ENCODE assay signal across 1 cellular context in the genomic region with DNA sequence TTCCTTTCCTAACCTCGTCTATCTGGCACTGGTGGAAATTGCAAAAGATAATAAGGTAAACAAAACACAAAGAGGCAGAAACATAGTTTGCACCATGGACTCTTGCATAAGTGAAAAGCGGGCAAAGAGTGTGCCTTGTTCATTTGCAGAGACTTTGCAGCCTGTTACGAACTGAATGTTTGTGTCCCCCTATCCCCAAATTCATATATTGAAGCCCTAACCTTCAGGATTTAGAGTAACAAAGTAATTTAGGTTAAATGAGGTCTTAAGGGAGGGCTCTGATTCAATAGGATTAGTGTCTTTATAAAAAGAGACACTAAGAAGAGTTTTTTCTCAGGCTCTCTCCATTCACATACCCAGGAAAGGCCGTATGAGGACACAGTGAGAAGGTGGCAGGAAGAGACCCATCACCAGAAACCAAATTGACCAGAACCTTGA.
TF ChIP-seq lines count a peak whose summit lies in the region.

No MANE protein-coding gene starts in this region.

TF ChIP-seq in HepG2, 621 proteins besides CTCF, POLR2A, EP300 and RAD21 (continued from another document and continues in another):
- TF ChIP-seq NCOA2 (CRISPR knock-in tag; IDR thresholded peaks at IDR 0.05) (peak; percentile 92), FOXO1 (CRISPR knock-in tag; IDR thresholded peaks at IDR 0.05) (peak; percentile 74), ZNF709 (CRISPR knock-in tag; IDR thresholded peaks at IDR 0.05) (no peak), TCF7 (IDR thresholded peaks at IDR 0.05; ENCODE audit: low read depth) (peak; percentile 57; the same call in 1 of the 2 replicates), ELF3 (CRISPR knock-in tag; IDR thresholded peaks at IDR 0.05) (peak; percentile 69), SSRP1 (CRISPR knock-in tag; IDR thresholded peaks at IDR 0.05) (0 out of 2 replicates have a peak, but pooled peaks have one; percentile 42), SP5 (CRISPR knock-in tag; IDR thresholded peaks at IDR 0.05; ENCODE audit: borderline replicate concordance, low read depth) (peak; percentile 39; the same call in 1 of the 2 replicates), PPARG (CRISPR knock-in tag; conservative IDR thresholded peaks at IDR 0.05) (peak; percentile 68; the same call in 1 of the 2 replicates), TBX2 (CRISPR knock-in tag; IDR thresholded peaks at IDR 0.05; ENCODE audit: borderline replicate concordance) (peak; percentile 56; the same call in 1 of the 2 replicates), ZFP37 (CRISPR knock-in tag; IDR thresholded peaks at IDR 0.05; ENCODE audit: borderline replicate concordance) (no peak), TBL1XR1 (IDR thresholded peaks at IDR 0.05; ENCODE audit: borderline replicate concordance, low read length, partially characterized antibody) (peak; percentile 79), NR2C2 (CRISPR knock-in tag; IDR thresholded peaks at IDR 0.05; ENCODE audit: borderline replicate concordance) (peak; percentile 69), MIER3 (CRISPR knock-in tag; IDR thresholded peaks at IDR 0.05; ENCODE audit: borderline replicate concordance) (peak; percentile 49; the same call in 1 of the 2 replicates), ZNF329 (CRISPR knock-in tag; IDR thresholded peaks at IDR 0.05; ENCODE audit: low read depth) (no peak), THAP11 (CRISPR knock-in tag; IDR thresholded peaks at IDR 0.05) (peak; percentile 66; the same call in 1 of the 2 replicates), SOX6 (IDR thresholded peaks at IDR 0.05) (no peak), SOX6 (CRISPR knock-in tag; IDR thresholded peaks at IDR 0.05) (peak; percentile 86), ZNF652 (CRISPR knock-in tag; IDR thresholded peaks at IDR 0.05; ENCODE audit: borderline replicate concordance, low read depth) (peak; percentile 26; the same call in 1 of the 2 replicates), POLR2G (IDR thresholded peaks at IDR 0.05; ENCODE audit: low read depth, low read length) (0 out of 2 replicates have a peak, but pooled peaks have one; percentile 42), GFI1 (CRISPR knock-in tag; IDR thresholded peaks at IDR 0.05; ENCODE audit: borderline replicate concordance) (peak; percentile 92), DMAP1 (CRISPR knock-in tag; IDR thresholded peaks at IDR 0.05) (peak; percentile 52; the same call in 1 of the 2 replicates), ZNF331 (CRISPR knock-in tag; IDR thresholded peaks at IDR 0.05) (peak; percentile 79; the same call in 1 of the 2 replicates), SNRNP70 (IDR thresholded peaks at IDR 0.05; ENCODE audit: low read depth, low read length) (no peak), ZNF781 (CRISPR knock-in tag; IDR thresholded peaks at IDR 0.05; ENCODE audit: borderline replicate concordance, not compliant biosample characterization) (no peak)
- TF ChIP-seq, protein P1, sequence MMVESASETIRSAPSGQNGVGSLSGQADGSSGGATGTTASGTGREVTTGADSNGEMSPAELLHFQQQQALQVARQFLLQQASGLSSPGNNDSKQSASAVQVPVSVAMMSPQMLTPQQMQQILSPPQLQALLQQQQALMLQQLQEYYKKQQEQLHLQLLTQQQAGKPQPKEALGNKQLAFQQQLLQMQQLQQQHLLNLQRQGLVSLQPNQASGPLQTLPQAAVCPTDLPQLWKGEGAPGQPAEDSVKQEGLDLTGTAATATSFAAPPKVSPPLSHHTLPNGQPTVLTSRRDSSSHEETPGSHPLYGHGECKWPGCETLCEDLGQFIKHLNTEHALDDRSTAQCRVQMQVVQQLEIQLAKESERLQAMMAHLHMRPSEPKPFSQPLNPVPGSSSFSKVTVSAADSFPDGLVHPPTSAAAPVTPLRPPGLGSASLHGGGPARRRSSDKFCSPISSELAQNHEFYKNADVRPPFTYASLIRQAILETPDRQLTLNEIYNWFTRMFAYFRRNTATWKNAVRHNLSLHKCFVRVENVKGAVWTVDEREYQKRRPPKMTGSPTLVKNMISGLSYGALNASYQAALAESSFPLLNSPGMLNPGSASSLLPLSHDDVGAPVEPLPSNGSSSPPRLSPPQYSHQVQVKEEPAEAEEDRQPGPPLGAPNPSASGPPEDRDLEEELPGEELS (CRISPR knock-in tag; IDR thresholded peaks at IDR 0.05): peak; percentile 89
- TF ChIP-seq, protein P2, sequence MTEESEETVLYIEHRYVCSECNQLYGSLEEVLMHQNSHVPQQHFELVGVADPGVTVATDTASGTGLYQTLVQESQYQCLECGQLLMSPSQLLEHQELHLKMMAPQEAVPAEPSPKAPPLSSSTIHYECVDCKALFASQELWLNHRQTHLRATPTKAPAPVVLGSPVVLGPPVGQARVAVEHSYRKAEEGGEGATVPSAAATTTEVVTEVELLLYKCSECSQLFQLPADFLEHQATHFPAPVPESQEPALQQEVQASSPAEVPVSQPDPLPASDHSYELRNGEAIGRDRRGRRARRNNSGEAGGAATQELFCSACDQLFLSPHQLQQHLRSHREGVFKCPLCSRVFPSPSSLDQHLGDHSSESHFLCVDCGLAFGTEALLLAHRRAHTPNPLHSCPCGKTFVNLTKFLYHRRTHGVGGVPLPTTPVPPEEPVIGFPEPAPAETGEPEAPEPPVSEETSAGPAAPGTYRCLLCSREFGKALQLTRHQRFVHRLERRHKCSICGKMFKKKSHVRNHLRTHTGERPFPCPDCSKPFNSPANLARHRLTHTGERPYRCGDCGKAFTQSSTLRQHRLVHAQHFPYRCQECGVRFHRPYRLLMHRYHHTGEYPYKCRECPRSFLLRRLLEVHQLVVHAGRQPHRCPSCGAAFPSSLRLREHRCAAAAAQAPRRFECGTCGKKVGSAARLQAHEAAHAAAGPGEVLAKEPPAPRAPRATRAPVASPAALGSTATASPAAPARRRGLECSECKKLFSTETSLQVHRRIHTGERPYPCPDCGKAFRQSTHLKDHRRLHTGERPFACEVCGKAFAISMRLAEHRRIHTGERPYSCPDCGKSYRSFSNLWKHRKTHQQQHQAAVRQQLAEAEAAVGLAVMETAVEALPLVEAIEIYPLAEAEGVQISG (CRISPR knock-in tag; IDR thresholded peaks at IDR 0.05): peak; percentile 37; the same call in 1 of the 2 replicates
- TF ChIP-seq, protein P3, sequence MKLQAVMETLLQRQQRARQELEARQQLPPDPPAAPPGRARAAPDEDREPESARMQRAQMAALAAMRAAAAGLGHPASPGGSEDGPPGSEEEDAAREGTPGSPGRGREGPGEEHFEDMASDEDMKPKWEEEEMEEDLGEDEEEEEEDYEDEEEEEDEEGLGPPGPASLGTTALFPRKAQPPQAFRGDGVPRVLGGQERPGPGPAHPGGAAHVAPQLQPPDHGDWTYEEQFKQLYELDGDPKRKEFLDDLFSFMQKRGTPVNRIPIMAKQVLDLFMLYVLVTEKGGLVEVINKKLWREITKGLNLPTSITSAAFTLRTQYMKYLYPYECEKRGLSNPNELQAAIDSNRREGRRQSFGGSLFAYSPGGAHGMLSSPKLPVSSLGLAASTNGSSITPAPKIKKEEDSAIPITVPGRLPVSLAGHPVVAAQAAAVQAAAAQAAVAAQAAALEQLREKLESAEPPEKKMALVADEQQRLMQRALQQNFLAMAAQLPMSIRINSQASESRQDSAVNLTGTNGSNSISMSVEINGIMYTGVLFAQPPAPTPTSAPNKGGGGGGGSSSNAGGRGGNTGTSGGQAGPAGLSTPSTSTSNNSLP (IDR thresholded peaks at IDR 0.05; ENCODE audit: low read depth, low read length): no peak; the same call in 1 of the 2 replicates
- TF ChIP-seq, protein P4, sequence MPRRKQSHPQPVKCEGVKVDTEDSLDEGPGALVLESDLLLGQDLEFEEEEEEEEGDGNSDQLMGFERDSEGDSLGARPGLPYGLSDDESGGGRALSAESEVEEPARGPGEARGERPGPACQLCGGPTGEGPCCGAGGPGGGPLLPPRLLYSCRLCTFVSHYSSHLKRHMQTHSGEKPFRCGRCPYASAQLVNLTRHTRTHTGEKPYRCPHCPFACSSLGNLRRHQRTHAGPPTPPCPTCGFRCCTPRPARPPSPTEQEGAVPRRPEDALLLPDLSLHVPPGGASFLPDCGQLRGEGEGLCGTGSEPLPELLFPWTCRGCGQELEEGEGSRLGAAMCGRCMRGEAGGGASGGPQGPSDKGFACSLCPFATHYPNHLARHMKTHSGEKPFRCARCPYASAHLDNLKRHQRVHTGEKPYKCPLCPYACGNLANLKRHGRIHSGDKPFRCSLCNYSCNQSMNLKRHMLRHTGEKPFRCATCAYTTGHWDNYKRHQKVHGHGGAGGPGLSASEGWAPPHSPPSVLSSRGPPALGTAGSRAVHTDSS (CRISPR knock-in tag; conservative IDR thresholded peaks at IDR 0.05): no peak
- TF ChIP-seq, protein P5, sequence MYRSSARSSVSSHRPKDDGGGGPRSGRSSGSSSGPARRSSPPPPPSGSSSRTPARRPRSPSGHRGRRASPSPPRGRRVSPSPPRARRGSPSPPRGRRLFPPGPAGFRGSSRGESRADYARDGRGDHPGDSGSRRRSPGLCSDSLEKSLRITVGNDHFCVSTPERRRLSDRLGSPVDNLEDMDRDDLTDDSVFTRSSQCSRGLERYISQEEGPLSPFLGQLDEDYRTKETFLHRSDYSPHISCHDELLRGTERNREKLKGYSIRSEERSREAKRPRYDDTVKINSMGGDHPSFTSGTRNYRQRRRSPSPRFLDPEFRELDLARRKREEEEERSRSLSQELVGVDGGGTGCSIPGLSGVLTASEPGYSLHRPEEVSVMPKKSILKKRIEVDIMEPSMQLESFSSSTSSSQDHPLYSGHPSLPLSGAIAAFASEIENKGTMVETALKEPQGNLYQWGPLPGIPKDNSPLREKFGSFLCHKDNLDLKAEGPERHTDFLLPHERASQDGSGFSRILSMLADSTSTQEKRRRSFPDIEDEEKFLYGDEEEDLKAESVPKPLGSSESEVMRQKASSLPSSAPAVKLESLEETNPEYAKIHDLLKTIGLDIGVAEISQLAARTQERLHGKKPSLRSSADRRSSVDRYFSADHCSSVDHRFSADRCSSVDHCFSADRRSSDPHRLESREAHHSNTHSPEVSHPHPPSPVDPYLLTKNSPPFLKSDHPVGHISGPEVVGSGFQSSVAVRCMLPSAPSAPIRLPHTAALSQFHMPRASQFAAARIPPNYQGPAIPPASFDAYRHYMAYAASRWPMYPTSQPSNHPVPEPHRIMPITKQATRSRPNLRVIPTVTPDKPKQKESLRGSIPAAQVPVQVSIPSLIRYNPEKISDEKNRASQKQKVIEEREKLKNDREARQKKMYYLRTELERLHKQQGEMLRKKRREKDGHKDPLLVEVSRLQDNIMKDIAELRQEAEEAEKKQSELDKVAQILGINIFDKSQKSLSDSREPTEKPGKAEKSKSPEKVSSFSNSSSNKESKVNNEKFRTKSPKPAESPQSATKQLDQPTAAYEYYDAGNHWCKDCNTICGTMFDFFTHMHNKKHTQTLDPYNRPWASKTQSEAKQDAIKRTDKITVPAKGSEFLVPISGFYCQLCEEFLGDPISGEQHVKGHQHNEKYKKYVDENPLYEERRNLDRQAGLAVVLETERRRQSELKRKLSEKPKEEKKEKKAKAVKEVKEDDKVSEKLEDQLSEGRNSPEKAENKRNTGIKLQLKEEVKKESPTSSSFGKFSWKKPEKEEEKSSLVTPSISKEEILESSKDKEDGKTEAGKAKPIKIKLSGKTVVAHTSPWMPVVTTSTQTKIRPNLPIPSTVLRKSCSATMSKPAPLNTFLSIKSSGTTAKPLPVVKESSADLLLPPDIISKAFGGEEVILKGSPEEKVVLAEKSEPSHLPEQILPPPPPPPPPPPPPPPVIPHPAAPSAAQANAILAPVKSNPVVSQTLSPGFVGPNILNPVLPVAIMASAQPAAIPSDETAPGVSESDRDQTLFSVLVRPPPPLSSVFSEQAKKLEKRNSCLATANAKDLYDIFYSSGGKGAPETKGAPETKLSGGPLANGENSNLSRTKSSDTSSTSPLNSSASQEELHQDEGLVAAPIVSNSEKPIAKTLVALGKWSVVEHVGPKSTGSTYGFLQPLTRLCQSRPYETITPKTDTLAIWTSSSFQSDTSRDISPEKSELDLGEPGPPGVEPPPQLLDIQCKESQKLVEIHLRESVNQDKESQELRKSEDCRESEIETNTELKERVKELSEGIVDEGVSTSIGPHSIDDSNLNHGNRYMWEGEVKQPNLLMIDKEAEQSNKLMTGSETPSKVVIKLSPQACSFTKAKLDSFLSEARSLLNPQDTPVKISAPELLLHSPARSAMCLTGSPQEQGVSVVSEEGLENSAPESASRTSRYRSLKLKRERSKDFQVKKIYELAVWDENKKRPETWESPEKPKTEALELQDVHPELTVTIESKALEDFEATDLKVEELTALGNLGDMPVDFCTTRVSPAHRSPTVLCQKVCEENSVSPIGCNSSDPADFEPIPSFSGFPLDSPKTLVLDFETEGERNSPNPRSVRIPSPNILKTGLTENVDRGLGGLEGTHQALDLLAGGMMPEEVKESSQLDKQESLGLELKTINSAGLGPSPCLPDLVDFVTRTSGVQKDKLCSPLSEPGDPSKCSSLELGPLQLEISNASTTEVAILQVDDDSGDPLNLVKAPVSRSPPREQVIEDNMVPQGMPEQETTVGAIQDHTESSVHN (CRISPR knock-in tag; IDR thresholded peaks at IDR 0.05): no peak
- TF ChIP-seq, protein P6, sequence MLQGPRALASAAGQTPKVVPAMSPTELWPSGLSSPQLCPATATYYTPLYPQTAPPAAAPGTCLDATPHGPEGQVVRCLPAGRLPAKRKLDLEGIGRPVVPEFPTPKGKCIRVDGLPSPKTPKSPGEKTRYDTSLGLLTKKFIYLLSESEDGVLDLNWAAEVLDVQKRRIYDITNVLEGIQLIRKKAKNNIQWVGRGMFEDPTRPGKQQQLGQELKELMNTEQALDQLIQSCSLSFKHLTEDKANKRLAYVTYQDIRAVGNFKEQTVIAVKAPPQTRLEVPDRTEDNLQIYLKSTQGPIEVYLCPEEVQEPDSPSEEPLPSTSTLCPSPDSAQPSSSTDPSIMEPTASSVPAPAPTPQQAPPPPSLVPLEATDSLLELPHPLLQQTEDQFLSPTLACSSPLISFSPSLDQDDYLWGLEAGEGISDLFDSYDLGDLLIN (CRISPR knock-in tag; IDR thresholded peaks at IDR 0.05; ENCODE audit: borderline replicate concordance): no peak
- TF ChIP-seq, protein P7, sequence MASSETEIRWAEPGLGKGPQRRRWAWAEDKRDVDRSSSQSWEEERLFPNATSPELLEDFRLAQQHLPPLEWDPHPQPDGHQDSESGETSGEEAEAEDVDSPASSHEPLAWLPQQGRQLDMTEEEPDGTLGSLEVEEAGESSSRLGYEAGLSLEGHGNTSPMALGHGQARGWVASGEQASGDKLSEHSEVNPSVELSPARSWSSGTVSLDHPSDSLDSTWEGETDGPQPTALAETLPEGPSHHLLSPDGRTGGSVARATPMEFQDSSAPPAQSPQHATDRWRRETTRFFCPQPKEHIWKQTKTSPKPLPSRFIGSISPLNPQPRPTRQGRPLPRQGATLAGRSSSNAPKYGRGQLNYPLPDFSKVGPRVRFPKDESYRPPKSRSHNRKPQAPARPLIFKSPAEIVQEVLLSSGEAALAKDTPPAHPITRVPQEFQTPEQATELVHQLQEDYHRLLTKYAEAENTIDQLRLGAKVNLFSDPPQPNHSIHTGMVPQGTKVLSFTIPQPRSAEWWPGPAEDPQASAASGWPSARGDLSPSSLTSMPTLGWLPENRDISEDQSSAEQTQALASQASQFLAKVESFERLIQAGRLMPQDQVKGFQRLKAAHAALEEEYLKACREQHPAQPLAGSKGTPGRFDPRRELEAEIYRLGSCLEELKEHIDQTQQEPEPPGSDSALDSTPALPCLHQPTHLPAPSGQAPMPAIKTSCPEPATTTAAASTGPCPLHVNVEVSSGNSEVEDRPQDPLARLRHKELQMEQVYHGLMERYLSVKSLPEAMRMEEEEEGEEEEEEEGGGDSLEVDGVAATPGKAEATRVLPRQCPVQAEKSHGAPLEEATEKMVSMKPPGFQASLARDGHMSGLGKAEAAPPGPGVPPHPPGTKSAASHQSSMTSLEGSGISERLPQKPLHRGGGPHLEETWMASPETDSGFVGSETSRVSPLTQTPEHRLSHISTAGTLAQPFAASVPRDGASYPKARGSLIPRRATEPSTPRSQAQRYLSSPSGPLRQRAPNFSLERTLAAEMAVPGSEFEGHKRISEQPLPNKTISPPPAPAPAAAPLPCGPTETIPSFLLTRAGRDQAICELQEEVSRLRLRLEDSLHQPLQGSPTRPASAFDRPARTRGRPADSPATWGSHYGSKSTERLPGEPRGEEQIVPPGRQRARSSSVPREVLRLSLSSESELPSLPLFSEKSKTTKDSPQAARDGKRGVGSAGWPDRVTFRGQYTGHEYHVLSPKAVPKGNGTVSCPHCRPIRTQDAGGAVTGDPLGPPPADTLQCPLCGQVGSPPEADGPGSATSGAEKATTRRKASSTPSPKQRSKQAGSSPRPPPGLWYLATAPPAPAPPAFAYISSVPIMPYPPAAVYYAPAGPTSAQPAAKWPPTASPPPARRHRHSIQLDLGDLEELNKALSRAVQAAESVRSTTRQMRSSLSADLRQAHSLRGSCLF (CRISPR knock-in tag; IDR thresholded peaks at IDR 0.05; ENCODE audit: borderline replicate concordance): no peak
